In genomic region chrX:48972214-48973164, GRCh38 we compare ENCODE assay signal across 8 cellular contexts. TPM values are rescaled to one million over a fixed set of nuclear protein-coding genes. Genes with fewer than 3 reads are reported as not detected.
A peak's percentile ranks its signal among the peaks of the same experiment; 100 is the strongest.
DNase-seq lines count a peak whose midpoint lies in the region; ATAC-seq, FAIRE-seq and TF ChIP-seq lines count a peak whose summit lies in the region.

No MANE protein-coding gene starts in this region.

- H3K27me3 ChIP-seq in BLaER1 (peaks cover 54% of the 10 kb centered on the region), H7 (ENCODE audit: control insufficient read depth, insufficient read depth, low read length) (no peaks in the 10 kb centered on the region), Peyer's patch (no peaks in the 10 kb centered on the region), body of pancreas (no peaks in the 10 kb centered on the region), spleen (replicated peaks in 1 of 7) (peaks cover 0 to 13% (median 0%) of the 10 kb centered on the region in 7 donors)

- peaks cover 25% of the 10 kb centered on the region; the same call in 1 of the 2 replicates for H4K20me1 ChIP-seq in BLaER1

- ATAC-seq in body of pancreas (peak; percentile 42), HG02678 (IDR thresholded peaks at IDR 0.05; ENCODE audit: unreplicated experiment) (no peak)

- no peaks in the 10 kb centered on the region for H3K9me3 ChIP-seq in BLaER1
- no peaks in the 10 kb centered on the region for H3K9me3 ChIP-seq in Peyer's patch
- no peaks in the 10 kb centered on the region for H3K9me3 ChIP-seq in body of pancreas
- peaks cover 14% of the 10 kb centered on the region for H3K9me3 ChIP-seq in iPS-18c (ENCODE audit: control insufficient read depth, insufficient read depth, low read length)
- no peaks in the 10 kb centered on the region for H3K9me3 ChIP-seq in spleen

- H3K4me3 ChIP-seq in BLaER1, result no peak overlapping the region; the same call in 1 of the 2 replicates
- peak overlapping the region; percentile 58 for H3K4me3 ChIP-seq in H7 (ENCODE audit: insufficient read depth, low read depth, low read length)
- H3K4me3 ChIP-seq in Peyer's patch, result peak overlapping the region; percentile 10 to 34 (median 26)
- H3K4me3 ChIP-seq in body of pancreas, result no peak overlapping the region
- H3K4me3 ChIP-seq in iPS-18c (ENCODE audit: insufficient read depth, low read depth, low read length), result peak overlapping the region; percentile 54
- peak overlapping the region in 5 of 8 donors; percentile 1 to 64 (median 25) for H3K4me3 ChIP-seq in spleen

- H3K36me3 ChIP-seq in BLaER1 (peaks cover 36% of the 10 kb centered on the region), H7 (replicated peaks; ENCODE audit: control insufficient read depth, insufficient read depth, low read length) (peaks cover 14% of the 10 kb centered on the region), Peyer's patch (peaks cover 0 to 10% (median 0%) of the 10 kb centered on the region in 3 donors), body of pancreas (replicated peaks in 1 of 2; ENCODE audit: insufficient read depth in 1 of 2, low read depth in 2 of 2) (no peaks in the 10 kb centered on the region), spleen (peaks cover 0 to 42% (median 20%) of the 10 kb centered on the region in 6 donors)

- H3K4me2 ChIP-seq in BLaER1, result peak overlapping the region; percentile 65

- H3K27ac ChIP-seq in BLaER1, result no peak overlapping the region
- peak overlapping the region; percentile 12 to 60 (median 47) for H3K27ac ChIP-seq in Peyer's patch
- H3K27ac ChIP-seq in body of pancreas, result peak overlapping the region in 1 of 4 donors; percentile 17
- H3K27ac ChIP-seq in spleen, result peak overlapping the region in 5 of 8 donors; percentile 37 to 66 (median 48)

- intact Hi-C loops in body of pancreas (cut with DNase I) (no loop called here), spleen (cut with DNase I; ENCODE audit: low total_unique reads) (no loop called here)

- TF ChIP-seq CTCF in Peyer's patch (IDR thresholded peaks at IDR 0.05), result peak in 4 of 6 experiments; percentile 37 to 48 (median 44)
- peak; percentile 9 to 44 (median 33) for TF ChIP-seq CTCF in body of pancreas (IDR thresholded peaks at IDR 0.05)
- TF ChIP-seq CTCF in spleen (IDR thresholded peaks at IDR 0.05 in 8 of 11, conservative IDR thresholded peaks at IDR 0.05 in 3 of 11), result peak in 8 of 11 experiments; percentile 12 to 60 (median 50)

- no peak for FAIRE-seq in GM12892 (lab: Jason Lieb, UNC)

- 17 to 40% methylated on average over 5 to 11 of the region's 13 CpGs for WGBS in body of pancreas, 2 donors
- 23 to 55% (median 32%) methylated on average over 5 to 13 of the region's 13 CpGs for WGBS in spleen, 5 donors

- no peak overlapping the region for H3K9ac ChIP-seq in BLaER1

- TF ChIP-seq POLR2A in Peyer's patch (IDR thresholded peaks at IDR 0.05), result no peak
- TF ChIP-seq POLR2A in body of pancreas (IDR thresholded peaks at IDR 0.05), result no peak
- TF ChIP-seq POLR2A in spleen (IDR thresholded peaks at IDR 0.05), result no peak
- no peak for TF ChIP-seq POLR2A in GM12892 (IDR thresholded peaks at IDR 0.05; ENCODE audit: low read depth, low read length)

- peaks cover 19% of the 10 kb centered on the region for H3K4me1 ChIP-seq in BLaER1
- H3K4me1 ChIP-seq in Peyer's patch, result no peaks in the 10 kb centered on the region
- peaks cover 12% of the 10 kb centered on the region for H3K4me1 ChIP-seq in body of pancreas
- H3K4me1 ChIP-seq in spleen, result peaks cover 0 to 17% (median 11%) of the 10 kb centered on the region in 6 donors

- DNase-seq in H7, result peak; percentile 92
- DNase-seq in Peyer's patch, result peak in 2 of 3 donors; percentile 49 to 70
- DNase-seq in body of pancreas, result peak; percentile 33 to 62 (median 48)
- DNase-seq in spleen, result no peak
- DNase-seq in GM12892 (ENCODE audit: insufficient read length), result no peak

RNA-seq across cellular contexts. Expression of gene KCND1, which starts 0.8 kb away (rescaled TPM):
- 0.76 and 1.00 TPM in 2 replicates for total RNA-seq in H7 (2014; rRNA removed; shearing (Covaris generic))
- total RNA-seq in Peyer's patch (1 to 10 TPM in 3 of 4 donors, under 1 TPM in 1; 0.35 to 5.8 (median 1.7) TPM), body of pancreas (1 to 10 TPM in 1 of 2 donors, under 1 TPM in 1; 0.52 to 1.3 TPM), spleen (1 to 10 TPM; 1.5 to 3.7 (median 2.2) TPM)
- 1 to 10 TPM; 1.5 to 2.3 (median 2.0) TPM for polyA plus RNA-seq in spleen
- polyA plus RNA-seq in GM12892 (2012; ENCODE audit: missing spikeins), result 0.68 TPM

RNA-seq across cellular contexts. Expression of gene OTUD5, which starts 15.1 kb away (rescaled TPM):
- total RNA-seq in H7 (2014; rRNA removed; shearing (Covaris generic)), result 32.6 and 35.1 TPM in 2 replicates
- total RNA-seq in Peyer's patch (10 to 100 TPM; 49.7 to 79.2 (median 71.0) TPM), body of pancreas (10 to 100 TPM; 23.6 to 40.2 TPM), spleen (10 to 100 TPM; 47.2 to 65.8 (median 58.5) TPM)
- 10 to 100 TPM; 29.6 to 53.2 (median 46.6) TPM for polyA plus RNA-seq in spleen
- 34.2 TPM for polyA plus RNA-seq in GM12892 (2012; ENCODE audit: missing spikeins)

RNA-seq across cellular contexts. Expression of gene GRIPAP1, which starts 29.6 kb away (rescaled TPM):
- 19.9 and 23.7 TPM in 2 replicates for total RNA-seq in H7 (2014; rRNA removed; shearing (Covaris generic))
- 100 to 1,000 TPM in 1 of 4 donors, 10 to 100 TPM in 3; 32.4 to 139 (median 70.9) TPM for total RNA-seq in Peyer's patch
- 10 to 100 TPM; 22.8 to 42.5 TPM for total RNA-seq in body of pancreas
- total RNA-seq in spleen, result 10 to 100 TPM; 48.0 to 93.6 (median 72.6) TPM
- polyA plus RNA-seq in spleen, result 10 to 100 TPM; 20.0 to 42.2 (median 34.8) TPM
- 37.8 TPM for polyA plus RNA-seq in GM12892 (2012; ENCODE audit: missing spikeins)

RNA-seq across cellular contexts. Expression of gene PIM2, which starts 53.7 kb away (rescaled TPM):
- 161 and 207 TPM in 2 replicates for total RNA-seq in H7 (2014; rRNA removed; shearing (Covaris generic))
- 10 to 100 TPM; 17.3 to 24.8 (median 19.1) TPM for total RNA-seq in Peyer's patch
- total RNA-seq in body of pancreas, result 1 to 10 TPM; 2.3 to 7.9 TPM
- 100 to 1,000 TPM in 6 of 7 donors, 10 to 100 TPM in 1; 89.1 to 220 (median 159) TPM for total RNA-seq in spleen
- 10 to 100 TPM; 54.2 to 86.6 (median 62.4) TPM for polyA plus RNA-seq in spleen
- 175 TPM for polyA plus RNA-seq in GM12892 (2012; ENCODE audit: missing spikeins)

Comparison
In these comparisons a context has a peak if more than half of its experiments do, and no peak if none do; other contexts are left out.
1. H3K4me3 ChIP-seq: peak in H7 (single experiment), Peyer's patch (4 of 4), iPS-18c (single experiment) and spleen (5 of 8); none in BLaER1 (single experiment) and body of pancreas (0 of 2).
2. DNase-seq: peak in H7 (single experiment), Peyer's patch (2 of 3) and body of pancreas (4 of 4); none in spleen (single experiment) and GM12892 (single experiment).
3. Peak in every context shown above with its lines, with median percentiles within 50 percentile points of each other: CTCF ChIP-seq.